In the genomic region with DNA sequence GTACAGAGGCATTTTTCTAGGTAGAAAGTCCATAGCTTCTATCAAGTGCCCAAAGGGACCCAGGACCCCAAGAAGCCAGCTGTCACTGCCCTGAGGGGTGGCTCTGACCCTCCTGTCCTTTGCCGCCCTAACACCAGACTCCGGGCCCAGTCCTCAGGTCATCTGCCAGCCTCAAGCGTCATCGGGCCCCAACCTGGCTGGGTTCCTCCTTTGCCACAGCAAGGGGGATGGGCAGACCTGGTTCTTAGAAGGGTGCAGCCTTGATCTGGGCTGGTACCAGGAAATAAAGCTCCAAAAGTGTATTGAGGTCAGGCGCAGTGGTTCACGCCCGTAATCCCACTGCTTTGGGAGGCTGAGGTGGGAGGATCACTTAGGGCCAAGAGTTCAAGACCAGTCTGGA, we compare ENCODE assay signal across 33 cellular contexts.
"Had no signal": no experiment of that assay in that cellular context is flagged by ENCODE, and none has a peak within 500 bp of the region (broad histone marks: within the 10 kb centered on the region; RNA-seq: fewer than 3 reads in every experiment).

No MANE protein-coding gene starts in this region.

- FAIRE-seq: RCC 7860 had no signal

- H3K27ac ChIP-seq: brain microvascular endothelial cell, VCaP had no signal

- H3K27me3 ChIP-seq: brain microvascular endothelial cell had no signal

- ATAC-seq: activated CD8-positive, alpha-beta memory T cell treated with anti-CD3 and anti-CD28 coated beads, Interleukin-2, amount 10 ng/mL, durations not matched to agents 7 days and 5 days; activated naive CD8-positive, alpha-beta T cell treated with anti-CD3 and anti-CD28 coated beads, Interleukin-2, amount 50 U/mL, for 24 hours; PC-3 had no signal

- H3K36me3 Mint-ChIP-seq: activated CD8-positive, alpha-beta memory T cell treated with anti-CD3 and anti-CD28 coated beads, Interleukin-2, amount 10 ng/mL, durations not matched to agents 7 days and 5 days; activated naive CD4-positive, alpha-beta T cell treated with anti-CD3 and anti-CD28 coated beads, Interleukin-2, amount 10 ng/mL, durations not matched to agents 7 days and 5 days; activated naive CD8-positive, alpha-beta T cell had no signal

- H3K4me3 Mint-ChIP-seq: activated B cell treated with CpG ODN at 0.5 μM for 24 hours; activated CD4-positive, alpha-beta memory T cell treated with anti-CD3 and anti-CD28 coated beads, Interleukin-2, amount 10 ng/mL, durations not matched to agents 7 days and 5 days; activated CD8-positive, alpha-beta memory T cell treated with anti-CD3 and anti-CD28 coated beads, Interleukin-2, amount 10 ng/mL, durations not matched to agents 7 days and 5 days; activated naive CD4-positive, alpha-beta T cell treated with anti-CD3 and anti-CD28 coated beads, Interleukin-2, amount 10 ng/mL, durations not matched to agents 7 days and 5 days; activated naive CD8-positive, alpha-beta T cell; activated naive CD8-positive, alpha-beta T cell treated with anti-CD3 and anti-CD28 coated beads, Interleukin-2, amount 50 U/mL, for 24 hours had no signal

- H3K36me3 ChIP-seq: brain microvascular endothelial cell had no signal

- H3K9me3 Mint-ChIP-seq: activated B cell treated with CpG ODN at 0.5 μM for 24 hours; activated CD4-positive, alpha-beta memory T cell treated with anti-CD3 and anti-CD28 coated beads, Interleukin-2, amount 10 ng/mL, durations not matched to agents 7 days and 5 days; activated naive CD4-positive, alpha-beta T cell treated with anti-CD3 and anti-CD28 coated beads, Interleukin-2, amount 10 ng/mL, durations not matched to agents 7 days and 5 days; activated naive CD8-positive, alpha-beta T cell treated with anti-CD3 and anti-CD28 coated beads, Interleukin-2, amount 50 U/mL, for 24 hours had no signal

- H3K4me1 Mint-ChIP-seq: activated B cell treated with CpG ODN at 0.5 μM for 24 hours; activated CD4-positive, alpha-beta memory T cell treated with anti-CD3 and anti-CD28 coated beads, Interleukin-2, amount 10 ng/mL, durations not matched to agents 7 days and 5 days; activated CD8-positive, alpha-beta memory T cell treated with anti-CD3 and anti-CD28 coated beads, Interleukin-2, amount 10 ng/mL, durations not matched to agents 7 days and 5 days; activated naive CD4-positive, alpha-beta T cell treated with anti-CD3 and anti-CD28 coated beads, Interleukin-2, amount 10 ng/mL, durations not matched to agents 7 days and 5 days; activated naive CD8-positive, alpha-beta T cell treated with anti-CD3 and anti-CD28 coated beads, Interleukin-2, amount 50 U/mL, for 24 hours had no signal

- DNase-seq: activated B cell treated with CpG ODN at 0.5 μM for 24 hours; activated CD4-positive, alpha-beta memory T cell treated with anti-CD3 and anti-CD28 coated beads, Interleukin-2, amount 10 ng/mL, durations not matched to agents 7 days and 5 days; activated CD4-positive, alpha-beta T cell treated with anti-CD3 and anti-CD28 coated beads for 4 hours; activated CD4-positive, alpha-beta T cell treated with anti-CD3 and anti-CD28 coated beads, Interleukin-2, amount 50 U/mL, for 1 hour; activated CD4-positive, CD25-positive, alpha-beta regulatory T cell treated with anti-CD3 and anti-CD28 coated beads, Interleukin-2, amount 50 U/mL, for 72 hours; activated CD8-positive, alpha-beta memory T cell treated with anti-CD3 and anti-CD28 coated beads for 24 hours; activated CD8-positive, alpha-beta memory T cell treated with anti-CD3 and anti-CD28 coated beads, Interleukin-2, amount 10 ng/mL, durations not matched to agents 7 days and 5 days; activated CD8-positive, alpha-beta memory T cell treated with anti-CD3 and anti-CD28 coated beads, Interleukin-2, amount 50 U/mL, for 48 hours; activated effector memory CD4-positive, alpha-beta T cell treated with Interleukin-2 at 50 U/mL for 16 hours; activated naive CD4-positive, alpha-beta T cell treated with anti-CD3 and anti-CD28 coated beads, Interleukin-2, amount 10 ng/mL, durations not matched to agents 7 days and 5 days; activated naive CD8-positive, alpha-beta T cell treated with anti-CD3 and anti-CD28 coated beads, Interleukin-2, amount 50 U/mL, for 24 hours; activated T-cell treated with anti-CD3 and anti-CD28 coated beads, Interleukin-2, amount 50 U/mL, for 48 hours; anterior cingulate cortex; brain microvascular endothelial cell; Kasumi-1; KG1; MM.1S; MV-4-11; NCI-H1092; NCI-H1436 treated with DMSO at 0.1 percent for 48 hours; NCI-H1694 treated with DMSO at 0.1 percent for 48 hours; NCI-H2029; NCI-H345; NCI-H524 treated with DMSO at 0.1 percent for 48 hours; PC-3; Right ventricle myocardium superior; SW 1271; T-helper 1 cell; T-helper 2 cell; T-helper 9 cell had no signal

- H3K27ac Mint-ChIP-seq: activated B cell treated with CpG ODN at 0.5 μM for 24 hours; activated CD4-positive, alpha-beta memory T cell treated with anti-CD3 and anti-CD28 coated beads, Interleukin-2, amount 10 ng/mL, durations not matched to agents 7 days and 5 days; activated CD8-positive, alpha-beta memory T cell treated with anti-CD3 and anti-CD28 coated beads, Interleukin-2, amount 10 ng/mL, durations not matched to agents 7 days and 5 days; activated naive CD4-positive, alpha-beta T cell treated with anti-CD3 and anti-CD28 coated beads, Interleukin-2, amount 10 ng/mL, durations not matched to agents 7 days and 5 days; activated naive CD8-positive, alpha-beta T cell; activated naive CD8-positive, alpha-beta T cell treated with anti-CD3 and anti-CD28 coated beads, Interleukin-2, amount 50 U/mL, for 24 hours had no signal
